Comparison of ENCODE assay signal across 10 cellular contexts in genomic region chr5:90590-91547, GRCh38. TPM values are rescaled to one million over a fixed set of nuclear protein-coding genes. Genes with fewer than 3 reads are reported as not detected.
DNase-seq lines count a peak whose midpoint lies in the region; ATAC-seq and TF ChIP-seq lines count a peak whose summit lies in the region.
"Had no signal": no experiment of that assay in that cellular context is flagged by ENCODE, and none has a peak within 500 bp of the region (broad histone marks: within the 10 kb centered on the region; RNA-seq: fewer than 3 reads in every experiment).

No MANE protein-coding gene starts in this region.

- no peak for ATAC-seq in HG03039 (IDR thresholded peaks at IDR 0.05; ENCODE audit: unreplicated experiment)
- ATAC-seq in HG03095 (IDR thresholded peaks at IDR 0.05; ENCODE audit: unreplicated experiment), result no peak
- ATAC-seq: natural killer cell had no signal

- H3K4me3 ChIP-seq in breast epithelium (peak overlapping the region in 2 of 3 donors; percentile 66 to 72), osteoblast (ENCODE audit: insufficient read depth, low read length) (no peak overlapping the region)

- H3K27ac ChIP-seq in breast epithelium (no peak overlapping the region), osteoblast (ENCODE audit: low read depth, low read length) (no peak overlapping the region)

- TF ChIP-seq CTCF in breast epithelium (IDR thresholded peaks at IDR 0.05) (no peak), osteoblast (IDR thresholded peaks at IDR 0.05; ENCODE audit: extremely low read depth, low read depth, low read length) (no peak)

- no peak for TF ChIP-seq POLR2A in breast epithelium (IDR thresholded peaks at IDR 0.05)

- H4K20me1 ChIP-seq in osteoblast (ENCODE audit: insufficient read depth, low read length), result no peaks in the 10 kb centered on the region

- no peak overlapping the region for H3K4me2 ChIP-seq in osteoblast (ENCODE audit: insufficient read depth, low read length)

- intact Hi-C loops in breast epithelium (cut with DNase I; ENCODE audit: low total_unique reads), result no loop called here

- DNase-seq in NCI-H2107 (lab: John Stamatoyannopoulos, UW) (peak; percentile 19), breast epithelium (ENCODE audit: low spot score in 2 of 2) (no peak), osteoblast (ENCODE audit: insufficient read length, low spot score, missing footprints) (peak; percentile 90), activated gamma-delta T cell treated with Interleukin-2 at 50 U/mL for 16 hours (no peak), anterior cingulate cortex (lab: John Stamatoyannopoulos, UW) (no peak)
- DNase-seq: effector CD4-positive, alpha-beta T cell; natural killer cell had no signal

- no peaks in the 10 kb centered on the region for H3K36me3 ChIP-seq in ES-I3 (ENCODE audit: insufficient read depth, low read length)
- no peaks in the 10 kb centered on the region for H3K36me3 ChIP-seq in breast epithelium
- no peaks in the 10 kb centered on the region for H3K36me3 ChIP-seq in osteoblast (ENCODE audit: insufficient read depth, low read length)

- peaks cover 4 to 8% of the 10 kb centered on the region in 2 donors for H3K27me3 ChIP-seq in breast epithelium
- peaks cover 86% of the 10 kb centered on the region for H3K27me3 ChIP-seq in osteoblast (ENCODE audit: insufficient read depth, low read length)

- peak overlapping the region; percentile 65 for H3K9ac ChIP-seq in ES-I3 (ENCODE audit: low read depth, low read length)

- H2AFZ ChIP-seq in osteoblast (ENCODE audit: low read length), result no peak overlapping the region

- H3K4me1 ChIP-seq in ES-I3 (ENCODE audit: insufficient read depth, low read length), result peaks cover 13% of the 10 kb centered on the region; the same call in 1 of the 2 replicates
- H3K4me1 ChIP-seq in breast epithelium, result no peaks in the 10 kb centered on the region
- H3K4me1 ChIP-seq in osteoblast (ENCODE audit: insufficient read depth, low read length), result no peaks in the 10 kb centered on the region

- no peaks in the 10 kb centered on the region for H3K9me3 ChIP-seq in ES-I3 (ENCODE audit: control insufficient read depth, insufficient read depth, low read length)
- no peaks in the 10 kb centered on the region for H3K9me3 ChIP-seq in breast epithelium
- no peaks in the 10 kb centered on the region for H3K9me3 ChIP-seq in osteoblast (ENCODE audit: low read depth, low read length)

- H3K79me2 ChIP-seq in osteoblast (ENCODE audit: insufficient read depth, low read length), result no peaks in the 10 kb centered on the region

RNA-seq across cellular contexts. Expression of gene PLEKHG4B, which starts 1.1 kb away (rescaled TPM):
- total RNA-seq in breast epithelium (1 to 10 TPM in 2 of 3 donors, not detected in 1; 4.3 to 5.4 TPM), osteoblast (under 0.01 and 0.36 TPM in 2 replicates)

Comparison
In these comparisons a context has a peak if more than half of its experiments do, and no peak if none do; other contexts are left out.
1. DNase-seq: peak in NCI-H2107 (single experiment) and osteoblast (single experiment); none in breast epithelium (0 of 2), activated gamma-delta T cell treated with Interleukin-2 at 50 U/mL for 16 hours (single experiment) and anterior cingulate cortex (0 of 58).